ENCODE assay signal across 39 cellular contexts in the genomic region with DNA sequence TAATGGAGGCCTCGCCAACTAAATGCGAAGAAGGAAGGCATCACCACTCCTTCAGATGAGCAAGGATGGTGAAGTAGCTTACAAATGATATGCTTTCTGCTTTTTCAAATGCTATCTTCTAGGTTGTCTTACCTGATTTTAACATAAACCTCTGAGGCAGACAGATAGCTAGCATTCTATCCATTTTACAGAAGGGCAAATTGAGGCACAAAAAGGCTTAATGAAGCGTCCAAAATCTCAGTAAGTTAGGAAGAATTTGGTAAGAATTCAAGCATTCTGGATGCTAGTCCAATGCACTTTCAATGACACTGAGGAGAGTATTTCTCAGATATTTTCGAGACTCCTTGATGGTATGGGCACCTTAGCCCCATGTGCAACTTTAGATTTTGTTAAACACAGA.
"Had no signal": no experiment of that assay in that cellular context is flagged by ENCODE, and none has a peak within 500 bp of the region (broad histone marks: within the 10 kb centered on the region; RNA-seq: fewer than 3 reads in every experiment).

No MANE protein-coding gene starts in this region.

- H3K27me3 ChIP-seq: adrenal gland, ascending aorta, body of pancreas, brain microvascular endothelial cell, breast epithelium, cardiac muscle cell had no signal

- H3K36me3 Mint-ChIP-seq: activated naive CD4-positive, alpha-beta T cell treated with anti-CD3 and anti-CD28 coated beads, Interleukin-2, amount 10 ng/mL, durations not matched to agents 7 days and 5 days; activated naive CD4-positive, alpha-beta T cell treated with anti-CD3 and anti-CD28 coated beads, Interleukin-2, amount 50 U/mL, for 24 hours; activated naive CD4-positive, alpha-beta T cell treated with anti-CD3 and anti-CD28 coated beads, Interleukin-2, amount 50 U/mL, for 72 hours; activated naive CD8-positive, alpha-beta T cell; activated naive CD8-positive, alpha-beta T cell treated with anti-CD3 and anti-CD28 coated beads for 36 hours; activated naive CD8-positive, alpha-beta T cell treated with anti-CD3 and anti-CD28 coated beads, Interleukin-2, amount 10 ng/mL, durations not matched to agents 7 days and 5 days had no signal

- ATAC-seq: activated naive CD4-positive, alpha-beta T cell treated with anti-CD3 and anti-CD28 coated beads, Interleukin-2, amount 50 U/mL, for 72 hours; activated naive CD8-positive, alpha-beta T cell treated with anti-CD3 and anti-CD28 coated beads, Interleukin-2, amount 50 U/mL, for 24 hours; activated T-cell treated with anti-CD3 and anti-CD28 coated beads, Interleukin-2, amount 50 U/mL, for 4 hours; activated T-cell treated with anti-CD3 and anti-CD28 coated beads, Interleukin-2, amount 50 U/mL, for 72 hours; activated T-helper 17 cell treated with anti-CD3 and anti-CD28 coated beads, Interleukin-2, amount 50 U/mL, for 72 hours; body of pancreas had no signal

- DNase-seq: activated effector memory CD4-positive, alpha-beta T cell treated with anti-CD3 and anti-CD28 coated beads, Interleukin-2, amount 50 U/mL, for 16 hours; activated effector memory CD4-positive, alpha-beta T cell treated with Interleukin-2 at 50 U/mL for 16 hours; activated gamma-delta T cell; activated gamma-delta T cell treated with Interleukin-2 at 50 U/mL for 16 hours; activated naive CD4-positive, alpha-beta T cell; activated naive CD4-positive, alpha-beta T cell treated with anti-CD3 and anti-CD28 coated beads for 36 hours; activated naive CD4-positive, alpha-beta T cell treated with anti-CD3 and anti-CD28 coated beads, Interleukin-2, amount 10 ng/mL, durations not matched to agents 7 days and 5 days; activated naive CD4-positive, alpha-beta T cell treated with anti-CD3 and anti-CD28 coated beads, Interleukin-2, amount 50 U/mL, for 16 hours; activated naive CD4-positive, alpha-beta T cell treated with Interleukin-2 at 50 U/mL for 16 hours; activated naive CD8-positive, alpha-beta T cell treated with anti-CD3 and anti-CD28 coated beads for 36 hours; activated naive CD8-positive, alpha-beta T cell treated with anti-CD3 and anti-CD28 coated beads, Interleukin-2, amount 10 ng/mL, durations not matched to agents 7 days and 5 days; activated naive CD8-positive, alpha-beta T cell treated with anti-CD3 and anti-CD28 coated beads, Interleukin-2, amount 50 U/mL, for 24 hours; activated T-cell treated with anti-CD3 and anti-CD28 coated beads, Interleukin-2, amount 50 U/mL, for 1 hour; activated T-cell treated with anti-CD3 and anti-CD28 coated beads, Interleukin-2, amount 50 U/mL, for 24 hours; activated T-cell treated with anti-CD3 and anti-CD28 coated beads, Interleukin-2, amount 50 U/mL, for 4 hours; activated T-cell treated with anti-CD3 and anti-CD28 coated beads, Interleukin-2, amount 50 U/mL, for 48 hours; activated T-cell treated with anti-CD3 and anti-CD28 coated beads, Interleukin-2, amount 50 U/mL, for 72 hours; adrenal gland; amniotic stem cell; amygdala; anterior cingulate cortex; body of pancreas; brain microvascular endothelial cell; caudate nucleus; central memory CD4-positive, alpha-beta T cell; cerebellar nuclear complex had no signal

- H3K27me3 Mint-ChIP-seq: brain had no signal

- H3K27ac Mint-ChIP-seq: activated naive CD4-positive, alpha-beta T cell treated with anti-CD3 and anti-CD28 coated beads for 36 hours; activated naive CD4-positive, alpha-beta T cell treated with anti-CD3 and anti-CD28 coated beads, Interleukin-2, amount 10 ng/mL, durations not matched to agents 7 days and 5 days; activated naive CD4-positive, alpha-beta T cell treated with anti-CD3 and anti-CD28 coated beads, Interleukin-2, amount 50 U/mL, for 24 hours; activated naive CD4-positive, alpha-beta T cell treated with anti-CD3 and anti-CD28 coated beads, Interleukin-2, amount 50 U/mL, for 72 hours; activated naive CD8-positive, alpha-beta T cell; activated naive CD8-positive, alpha-beta T cell treated with anti-CD3 and anti-CD28 coated beads for 36 hours; activated naive CD8-positive, alpha-beta T cell treated with anti-CD3 and anti-CD28 coated beads, Interleukin-2, amount 10 ng/mL, durations not matched to agents 7 days and 5 days; activated naive CD8-positive, alpha-beta T cell treated with anti-CD3 and anti-CD28 coated beads, Interleukin-2, amount 50 U/mL, for 24 hours; activated T-cell treated with anti-CD3 and anti-CD28 coated beads, Interleukin-2, amount 50 U/mL, for 24 hours; activated T-cell treated with anti-CD3 and anti-CD28 coated beads, Interleukin-2, amount 50 U/mL, for 72 hours; activated T-helper 1 cell treated with anti-CD3 and anti-CD28 coated beads, Interleukin-12 subunit alpha, Interleukin-12 subunit beta, Interleukin-2, Interleukin-4 antibody, amounts not matched to agents 30 ng/mL and 10 ng/mL and 1 ng/mL, durations not matched to agents 14 hours and 24 hours and 36 hours; activated T-helper 17 cell treated with anti-CD3 and anti-CD28 coated beads, Interleukin-2, amount 50 U/mL, for 72 hours; activated T-helper 2 cell treated with anti-CD3 and anti-CD28 coated beads, Interferon-gamma antibody, Interleukin-2, Interleukin-4, amounts not matched to agents 10 μg/mL and 5 μg/mL and 100 μg/mL, durations not matched to agents 14 hours and 24 hours and 36 hours; brain had no signal

- H3K4me3 ChIP-seq: adrenal gland, ascending aorta, body of pancreas, breast epithelium, cardiac muscle cell had no signal

- H3K9me3 Mint-ChIP-seq: activated naive CD4-positive, alpha-beta T cell treated with anti-CD3 and anti-CD28 coated beads for 36 hours; activated naive CD4-positive, alpha-beta T cell treated with anti-CD3 and anti-CD28 coated beads, Interleukin-2, amount 10 ng/mL, durations not matched to agents 7 days and 5 days; activated naive CD4-positive, alpha-beta T cell treated with anti-CD3 and anti-CD28 coated beads, Interleukin-2, amount 50 U/mL, for 24 hours; activated naive CD4-positive, alpha-beta T cell treated with anti-CD3 and anti-CD28 coated beads, Interleukin-2, amount 50 U/mL, for 72 hours; activated naive CD8-positive, alpha-beta T cell treated with anti-CD3 and anti-CD28 coated beads for 36 hours; activated naive CD8-positive, alpha-beta T cell treated with anti-CD3 and anti-CD28 coated beads, Interleukin-2, amount 10 ng/mL, durations not matched to agents 7 days and 5 days; activated naive CD8-positive, alpha-beta T cell treated with anti-CD3 and anti-CD28 coated beads, Interleukin-2, amount 50 U/mL, for 24 hours; activated T-cell treated with anti-CD3 and anti-CD28 coated beads, Interleukin-2, amount 50 U/mL, for 24 hours; activated T-cell treated with anti-CD3 and anti-CD28 coated beads, Interleukin-2, amount 50 U/mL, for 4 hours; activated T-cell treated with anti-CD3 and anti-CD28 coated beads, Interleukin-2, amount 50 U/mL, for 72 hours; activated T-helper 1 cell treated with anti-CD3 and anti-CD28 coated beads, Interleukin-12 subunit alpha, Interleukin-12 subunit beta, Interleukin-2, Interleukin-4 antibody, amounts not matched to agents 30 ng/mL and 10 ng/mL and 1 ng/mL, durations not matched to agents 14 hours and 24 hours and 36 hours; activated T-helper 17 cell treated with anti-CD3 and anti-CD28 coated beads, Interleukin-2, amount 50 U/mL, for 72 hours; activated T-helper 2 cell treated with anti-CD3 and anti-CD28 coated beads, Interferon-gamma antibody, Interleukin-2, Interleukin-4, amounts not matched to agents 10 μg/mL and 5 μg/mL and 100 μg/mL, durations not matched to agents 14 hours and 24 hours and 36 hours; brain; central memory CD8-positive, alpha-beta T cell had no signal

- H3K4me3 Mint-ChIP-seq: activated naive CD4-positive, alpha-beta T cell treated with anti-CD3 and anti-CD28 coated beads for 36 hours; activated naive CD4-positive, alpha-beta T cell treated with anti-CD3 and anti-CD28 coated beads, Interleukin-2, amount 10 ng/mL, durations not matched to agents 7 days and 5 days; activated naive CD4-positive, alpha-beta T cell treated with anti-CD3 and anti-CD28 coated beads, Interleukin-2, amount 50 U/mL, for 24 hours; activated naive CD8-positive, alpha-beta T cell; activated naive CD8-positive, alpha-beta T cell treated with anti-CD3 and anti-CD28 coated beads for 36 hours; activated naive CD8-positive, alpha-beta T cell treated with anti-CD3 and anti-CD28 coated beads, Interleukin-2, amount 10 ng/mL, durations not matched to agents 7 days and 5 days; activated naive CD8-positive, alpha-beta T cell treated with anti-CD3 and anti-CD28 coated beads, Interleukin-2, amount 50 U/mL, for 24 hours; activated T-cell treated with anti-CD3 and anti-CD28 coated beads, Interleukin-2, amount 50 U/mL, for 24 hours; activated T-cell treated with anti-CD3 and anti-CD28 coated beads, Interleukin-2, amount 50 U/mL, for 4 hours; activated T-cell treated with anti-CD3 and anti-CD28 coated beads, Interleukin-2, amount 50 U/mL, for 72 hours; activated T-helper 1 cell treated with anti-CD3 and anti-CD28 coated beads, Interleukin-12 subunit alpha, Interleukin-12 subunit beta, Interleukin-2, Interleukin-4 antibody, amounts not matched to agents 30 ng/mL and 10 ng/mL and 1 ng/mL, durations not matched to agents 14 hours and 24 hours and 36 hours; activated T-helper 17 cell treated with anti-CD3 and anti-CD28 coated beads, Interleukin-2, amount 50 U/mL, for 72 hours; brain; central memory CD8-positive, alpha-beta T cell had no signal

- H3K9me3 ChIP-seq: adrenal gland, ascending aorta, body of pancreas, breast epithelium had no signal

- H3K4me1 ChIP-seq: adrenal gland, ascending aorta, body of pancreas, breast epithelium had no signal

- FAIRE-seq: astrocyte, bronchial epithelial cell had no signal

- H3K4me1 Mint-ChIP-seq: activated naive CD4-positive, alpha-beta T cell treated with anti-CD3 and anti-CD28 coated beads, Interleukin-2, amount 10 ng/mL, durations not matched to agents 7 days and 5 days; activated naive CD4-positive, alpha-beta T cell treated with anti-CD3 and anti-CD28 coated beads, Interleukin-2, amount 50 U/mL, for 24 hours; activated naive CD8-positive, alpha-beta T cell treated with anti-CD3 and anti-CD28 coated beads for 36 hours; activated naive CD8-positive, alpha-beta T cell treated with anti-CD3 and anti-CD28 coated beads, Interleukin-2, amount 10 ng/mL, durations not matched to agents 7 days and 5 days; activated naive CD8-positive, alpha-beta T cell treated with anti-CD3 and anti-CD28 coated beads, Interleukin-2, amount 50 U/mL, for 24 hours; activated T-helper 17 cell treated with anti-CD3 and anti-CD28 coated beads, Interleukin-2, amount 50 U/mL, for 72 hours; central memory CD8-positive, alpha-beta T cell had no signal

- H3K36me3 ChIP-seq: adrenal gland, ascending aorta, brain microvascular endothelial cell, breast epithelium, cardiac muscle cell had no signal

- H3K27ac ChIP-seq: adrenal gland, ascending aorta, body of pancreas, brain microvascular endothelial cell, breast epithelium, cardiac muscle cell had no signal
